Comparison of ENCODE assay signal across 9 cellular contexts in genomic region chr6:150059973-150060372, GRCh38. TPM values are rescaled to one million over a fixed set of nuclear protein-coding genes. Genes with fewer than 3 reads are reported as not detected.
"Had no signal": no experiment of that assay in that cellular context is flagged by ENCODE, and none has a peak within 500 bp of the region (broad histone marks: within the 10 kb centered on the region; RNA-seq: fewer than 3 reads in every experiment).

No MANE protein-coding gene starts in this region.

RNA-seq across cellular contexts. Expression of gene RAET1L, which starts 34.6 kb away (rescaled TPM):
- total RNA-seq: activated CD8-positive, alpha-beta memory T cell treated with anti-CD3 and anti-CD28 coated beads for 36 hours; body of pancreas; fibroblast of villous mesenchyme; glomerular endothelial cell; hepatocyte; lung; naive thymus-derived CD8-positive, alpha-beta T cell; subcutaneous adipose tissue; uterus had no signal
- polyA plus RNA-seq: hepatocyte; naive thymus-derived CD8-positive, alpha-beta T cell had no signal
